Comparison of ENCODE assay signal across 17 cellular contexts in genomic region chr9:105114318-105114717, GRCh38.
DNase-seq lines count a peak whose midpoint lies in the region; ATAC-seq and FAIRE-seq lines count a peak whose summit lies in the region.
"Had no signal": no experiment of that assay in that cellular context is flagged by ENCODE, and none has a peak within 500 bp of the region (broad histone marks: within the 10 kb centered on the region; RNA-seq: fewer than 3 reads in every experiment).

No MANE protein-coding gene starts in this region.

- H3K36me3 Mint-ChIP-seq in CD4-positive, alpha-beta memory T cell: no peaks in the 10 kb centered on the region
- no peaks in the 10 kb centered on the region for H3K36me3 Mint-ChIP-seq in activated T-helper 17 cell treated with anti-CD3 and anti-CD28 coated beads, Interleukin-2, amount 50 U/mL, for 72 hours (ENCODE audit: low read depth)
- H3K36me3 Mint-ChIP-seq: CD4-positive, CD25-positive, alpha-beta regulatory T cell had no signal

- no peaks in the 10 kb centered on the region for H3K9me3 Mint-ChIP-seq in CD4-positive, alpha-beta memory T cell
- no peaks in the 10 kb centered on the region for H3K9me3 Mint-ChIP-seq in activated T-helper 17 cell treated with anti-CD3 and anti-CD28 coated beads, Interleukin-2, amount 50 U/mL, for 72 hours

- H3K4me3 ChIP-seq in CD4-positive, alpha-beta memory T cell (ENCODE audit: low read length in 2 of 2): no peak overlapping the region
- H3K4me3 ChIP-seq: gastroesophageal sphincter had no signal

- peak; percentile 74 for FAIRE-seq in GM19239 (lab: Jason Lieb, UNC)
- FAIRE-seq: HTR-8/SVneo had no signal

- intact Hi-C loops in CD4-positive, alpha-beta memory T cell (cut with micrococcal nuclease): no loop called here
- intact Hi-C loops in sciatic nerve (cut with DNase I): no loop called here

- no peak overlapping the region for H3K27ac ChIP-seq in CD4-positive, alpha-beta memory T cell (ENCODE audit: low read depth, low read length)
- H3K27ac ChIP-seq: gastroesophageal sphincter had no signal

- no peaks in the 10 kb centered on the region for H3K9me3 ChIP-seq in CD4-positive, alpha-beta memory T cell (ENCODE audit: control insufficient read depth in 1 of 2, low read length in 2 of 2)
- H3K9me3 ChIP-seq: gastroesophageal sphincter had no signal

- H3K4me1 Mint-ChIP-seq in CD4-positive, alpha-beta memory T cell: peaks cover 25 to 35% (median 29%) of the 10 kb centered on the region in 4 donors
- peaks cover 31% of the 10 kb centered on the region for H3K4me1 Mint-ChIP-seq in activated T-helper 17 cell treated with anti-CD3 and anti-CD28 coated beads, Interleukin-2, amount 50 U/mL, for 72 hours

- no peak for DNase-seq in CD4-positive, alpha-beta memory T cell
- DNase-seq in GM19239 (ENCODE audit: insufficient read length, low spot score) (peak; percentile 18), NCI-H226 (no peak), putamen (ENCODE audit: low spot score) (no peak), sciatic nerve (ENCODE audit: low spot score) (no peak)
- DNase-seq: left colon; NCI-H187 treated with DMSO at 0.1 percent for 48 hours; occipital lobe; stimulated activated CD4-positive, alpha-beta T cell treated with anti-CD3 and anti-CD28 coated beads, Interleukin-2, amount 100 ng/mL, for 48 hours had no signal

- peaks cover 30% of the 10 kb centered on the region for H3K4me1 ChIP-seq in CD4-positive, alpha-beta memory T cell (ENCODE audit: insufficient read depth, low read length)
- H3K4me1 ChIP-seq: gastroesophageal sphincter had no signal

- H3K36me3 ChIP-seq in CD4-positive, alpha-beta memory T cell (ENCODE audit: insufficient read depth, low read length): no peaks in the 10 kb centered on the region
- H3K36me3 ChIP-seq: gastroesophageal sphincter had no signal

- H3K27ac Mint-ChIP-seq in CD4-positive, alpha-beta memory T cell: peak overlapping the region in 2 of 7 donors; percentile 30 to 57
- H3K27ac Mint-ChIP-seq in activated T-helper 17 cell treated with anti-CD3 and anti-CD28 coated beads, Interleukin-2, amount 50 U/mL, for 72 hours: peak overlapping the region; percentile 68

- POLR2A ChIA-PET in CD4-positive, alpha-beta memory T cell (lab: Charles Lee; ENCODE audit: partially characterized antibody): interaction anchor here (1.2 kb wide), 1 partner anchor 15 kb away, joined by 4 read pairs; no protein-coding TSS in a partner anchor

- no peaks in the 10 kb centered on the region for H3K27me3 ChIP-seq in CD4-positive, alpha-beta memory T cell (ENCODE audit: insufficient read depth, low read length)
- H3K27me3 ChIP-seq: gastroesophageal sphincter had no signal

- H3K27me3 Mint-ChIP-seq in CD4-positive, alpha-beta memory T cell: no peaks in the 10 kb centered on the region
- H3K27me3 Mint-ChIP-seq in activated T-helper 17 cell treated with anti-CD3 and anti-CD28 coated beads, Interleukin-2, amount 50 U/mL, for 72 hours: no peaks in the 10 kb centered on the region
- H3K27me3 Mint-ChIP-seq: CD4-positive, CD25-positive, alpha-beta regulatory T cell had no signal

- peak overlapping the region in 5 of 8 donors; percentile 11 to 55 (median 44) for H3K4me3 Mint-ChIP-seq in CD4-positive, alpha-beta memory T cell
- H3K4me3 Mint-ChIP-seq in activated T-helper 17 cell treated with anti-CD3 and anti-CD28 coated beads, Interleukin-2, amount 50 U/mL, for 72 hours: peak overlapping the region; percentile 60

- ATAC-seq in HG03139 (IDR thresholded peaks at IDR 0.05; ENCODE audit: unreplicated experiment) (peak; percentile 80), sciatic nerve (no peak), GM21367 (IDR thresholded peaks at IDR 0.05; ENCODE audit: unreplicated experiment) (no peak)
- ATAC-seq in activated T-helper 17 cell treated with anti-CD3 and anti-CD28 coated beads, Interleukin-2, amount 50 U/mL, for 72 hours (replicated peaks): peak; percentile 79
- ATAC-seq: gastroesophageal sphincter, HCT116, left colon, Panc1 had no signal

- CTCF ChIA-PET in CD4-positive, alpha-beta memory T cell (lab: Charles Lee; ENCODE audit: partially characterized antibody): no interaction called here

Comparison
In these comparisons a context has a peak if more than half of its experiments do, and no peak if none do; other contexts are left out.
1. ATAC-seq: peak in HG03139 (single experiment) and activated T-helper 17 cell treated with anti-CD3 and anti-CD28 coated beads, Interleukin-2, amount 50 U/mL, for 72 hours (single experiment); none in sciatic nerve (single experiment) and GM21367 (single experiment).